ENCODE assay signal across 17 cellular contexts in genomic region chr12:122483969-122484368, GRCh38. TPM values are rescaled to one million over a fixed set of nuclear protein-coding genes. Genes with fewer than 3 reads are reported as not detected.
A peak's percentile ranks its signal among the peaks of the same experiment; 100 is the strongest.
DNase-seq lines count a peak whose midpoint lies in the region; ATAC-seq and TF ChIP-seq lines count a peak whose summit lies in the region.
"Had no signal": no experiment of that assay in that cellular context is flagged by ENCODE, and none has a peak within 500 bp of the region (broad histone marks: within the 10 kb centered on the region; RNA-seq: fewer than 3 reads in every experiment).

No MANE protein-coding gene starts in this region.

- no peaks in the 10 kb centered on the region for H3K27me3 ChIP-seq in CD4-positive, alpha-beta T cell (ENCODE audit: control insufficient read depth, insufficient read depth, low read length)
- H3K27me3 ChIP-seq: BLaER1 treated with 17β-estradiol and CSF1 and Interleukin-3, amounts not matched to agents 10 nM and 100 nM had no signal

- H3K27ac ChIP-seq in CD4-positive, alpha-beta T cell (ENCODE audit: low read depth, low read length) = no peak overlapping the region
- H3K27ac ChIP-seq: A549; BLaER1 treated with 17β-estradiol and CSF1 and Interleukin-3, amounts not matched to agents 10 nM and 100 nM; KMS-11 had no signal

- no peaks in the 10 kb centered on the region for H3K27me3 Mint-ChIP-seq in activated CD8-positive, alpha-beta memory T cell treated with anti-CD3 and anti-CD28 coated beads, Interleukin-2, amount 10 ng/mL, durations not matched to agents 7 days and 5 days
- H3K27me3 Mint-ChIP-seq in CD4-positive, alpha-beta T cell = no peaks in the 10 kb centered on the region
- H3K27me3 Mint-ChIP-seq in Calu3 (ENCODE audit: unreplicated experiment) = no peaks in the 10 kb centered on the region

- peaks cover 10% of the 10 kb centered on the region for H3K4me1 Mint-ChIP-seq in activated CD8-positive, alpha-beta memory T cell treated with anti-CD3 and anti-CD28 coated beads, Interleukin-2, amount 10 ng/mL, durations not matched to agents 7 days and 5 days
- H3K4me1 Mint-ChIP-seq in CD4-positive, alpha-beta T cell (ENCODE audit: low read depth) = no peaks in the 10 kb centered on the region
- no peaks in the 10 kb centered on the region for H3K4me1 Mint-ChIP-seq in Calu3 (ENCODE audit: low read depth, unreplicated experiment)

- DNase-seq in activated CD8-positive, alpha-beta memory T cell treated with anti-CD3 and anti-CD28 coated beads, Interleukin-2, amount 10 ng/mL, durations not matched to agents 7 days and 5 days = no peak
- no peak for DNase-seq in activated CD8-positive, alpha-beta memory T cell treated with anti-CD3 and anti-CD28 coated beads, Interleukin-2, amount 50 U/mL, for 4 hours
- DNase-seq in CD4-positive, alpha-beta T cell = no peak
- no peak for DNase-seq in Calu3
- DNase-seq in mesenteric fat pad (ENCODE audit: low spot score) = peak; percentile 12
- DNase-seq: COR-L47, EL, GOT3, NCI-H1436, NCI-H2029 treated with DMSO at 0.1 percent for 48 hours, NCI-H774, RPMI8226 had no signal

- no peak overlapping the region for H3K4me3 Mint-ChIP-seq in activated CD8-positive, alpha-beta memory T cell treated with anti-CD3 and anti-CD28 coated beads, Interleukin-2, amount 10 ng/mL, durations not matched to agents 7 days and 5 days
- no peak overlapping the region for H3K4me3 Mint-ChIP-seq in CD4-positive, alpha-beta T cell
- H3K4me3 Mint-ChIP-seq in Calu3 (ENCODE audit: low read depth, unreplicated experiment) = no peak overlapping the region

- H3K9me3 ChIP-seq in CD4-positive, alpha-beta T cell (ENCODE audit: control insufficient read depth, low read length) = no peaks in the 10 kb centered on the region
- H3K9me3 ChIP-seq: A549; BLaER1 treated with 17β-estradiol and CSF1 and Interleukin-3, amounts not matched to agents 10 nM and 100 nM had no signal

- no peak for ATAC-seq in activated CD8-positive, alpha-beta memory T cell treated with anti-CD3 and anti-CD28 coated beads, Interleukin-2, amount 10 ng/mL, durations not matched to agents 7 days and 5 days
- ATAC-seq in CD4-positive, alpha-beta T cell (ENCODE audit: poor library complexity) = no peak
- no peak for ATAC-seq in HG03135 (IDR thresholded peaks at IDR 0.05; ENCODE audit: unreplicated experiment)
- no peak for ATAC-seq in activated CD4-positive, CD25-positive, alpha-beta regulatory T cell treated with anti-CD3 and anti-CD28 coated beads, Interleukin-2, amount 50 U/mL, for 24 hours
- ATAC-seq: A549 had no signal

- CTCF ChIA-PET in activated CD8-positive, alpha-beta memory T cell treated with anti-CD3 and anti-CD28 coated beads, Interleukin-2, amount 10 ng/mL, durations not matched to agents 7 days and 5 days (lab: Charles Lee) = interaction anchor here (1.7 to 4.0 kb wide), 3 partner anchors 11 to 84 kb away, joined by 4 to 14 read pairs (median 9); no protein-coding TSS in a partner anchor
- CTCF ChIA-PET in CD4-positive, alpha-beta T cell (lab: Charles Lee) = no interaction called here
- CTCF ChIA-PET in Calu3 (lab: Charles Lee) = interaction anchor here (0.5 kb wide), 1 partner anchor 12 kb away, joined by 3 read pairs; no protein-coding TSS in a partner anchor

- no peak for TF ChIP-seq CTCF in CD4-positive, alpha-beta T cell (IDR thresholded peaks at IDR 0.05)
- TF ChIP-seq CTCF in Calu3 (IDR thresholded peaks at IDR 0.05; ENCODE audit: unreplicated experiment) = no peak

- no peaks in the 10 kb centered on the region for H3K9me3 Mint-ChIP-seq in activated CD8-positive, alpha-beta memory T cell treated with anti-CD3 and anti-CD28 coated beads, Interleukin-2, amount 10 ng/mL, durations not matched to agents 7 days and 5 days (ENCODE audit: low read depth)
- no peaks in the 10 kb centered on the region for H3K9me3 Mint-ChIP-seq in CD4-positive, alpha-beta T cell
- H3K9me3 Mint-ChIP-seq in Calu3 (ENCODE audit: low read depth, unreplicated experiment) = no peaks in the 10 kb centered on the region

- BruUV-seq in Calu3 (replicated peaks; lab: Mats Ljungman, UMichigan) = no TSS peak

- peak overlapping the region; percentile 23 for H3K27ac Mint-ChIP-seq in activated CD8-positive, alpha-beta memory T cell treated with anti-CD3 and anti-CD28 coated beads, Interleukin-2, amount 10 ng/mL, durations not matched to agents 7 days and 5 days
- peak overlapping the region; percentile 18 for H3K27ac Mint-ChIP-seq in CD4-positive, alpha-beta T cell
- H3K27ac Mint-ChIP-seq in Calu3 (ENCODE audit: unreplicated experiment) = peak overlapping the region; percentile 6

- POLR2A ChIA-PET in CD4-positive, alpha-beta T cell (lab: Charles Lee) = interaction anchor here (0.9 kb wide), 1 partner anchor 31 kb away, joined by 3 read pairs; no protein-coding TSS in a partner anchor

- intact Hi-C loops in CD4-positive, alpha-beta T cell (cut with DNase I, micrococcal nuclease) = no loop called here
- intact Hi-C loops in Calu3 (cut with micrococcal nuclease; ENCODE audit: unreplicated experiment) = no loop called here

- peaks cover 46% of the 10 kb centered on the region for H3K36me3 Mint-ChIP-seq in activated CD8-positive, alpha-beta memory T cell treated with anti-CD3 and anti-CD28 coated beads, Interleukin-2, amount 10 ng/mL, durations not matched to agents 7 days and 5 days
- H3K36me3 Mint-ChIP-seq in CD4-positive, alpha-beta T cell (ENCODE audit: low read depth) = peaks cover 90% of the 10 kb centered on the region
- peaks cover 77% of the 10 kb centered on the region for H3K36me3 Mint-ChIP-seq in Calu3 (ENCODE audit: insufficient read depth, unreplicated experiment)

RNA-seq across cellular contexts. Expression of gene ZCCHC8, which starts 16.8 kb away (rescaled TPM):
- 10 to 100 TPM; 45.2 to 45.3 TPM for total RNA-seq in activated CD8-positive, alpha-beta memory T cell treated with anti-CD3 and anti-CD28 coated beads, Interleukin-2, amount 10 ng/mL, durations not matched to agents 7 days and 5 days
- total RNA-seq in CD4-positive, alpha-beta T cell = 10 to 100 TPM; 49.4 to 54.8 TPM
- total RNA-seq in Calu3 (2022) = 46.6 and 46.8 TPM in 2 replicates
- 14.9 TPM for total RNA-seq in mesenteric fat pad

RNA-seq across cellular contexts. Expression of gene RSRC2, which starts 42.8 kb away (rescaled TPM):
- total RNA-seq in activated CD8-positive, alpha-beta memory T cell treated with anti-CD3 and anti-CD28 coated beads, Interleukin-2, amount 10 ng/mL, durations not matched to agents 7 days and 5 days = 100 to 1,000 TPM; 102 to 113 TPM
- total RNA-seq in CD4-positive, alpha-beta T cell = 100 to 1,000 TPM; 339 to 341 TPM
- total RNA-seq in Calu3 (2022) = 84.0 and 86.9 TPM in 2 replicates
- total RNA-seq in mesenteric fat pad = 55.2 TPM

RNA-seq across cellular contexts. Expression of gene KNTC1, which starts 43.1 kb away (rescaled TPM):
- total RNA-seq in activated CD8-positive, alpha-beta memory T cell treated with anti-CD3 and anti-CD28 coated beads, Interleukin-2, amount 10 ng/mL, durations not matched to agents 7 days and 5 days = 100 to 1,000 TPM; 129 to 200 TPM
- total RNA-seq in CD4-positive, alpha-beta T cell = 10 to 100 TPM; 23.3 to 23.8 TPM
- total RNA-seq in Calu3 (2022) (97.8 and 110 TPM in 2 replicates), mesenteric fat pad (8.5 TPM)
